Comparison of ENCODE assay signal across 27 cellular contexts in the genomic region with DNA sequence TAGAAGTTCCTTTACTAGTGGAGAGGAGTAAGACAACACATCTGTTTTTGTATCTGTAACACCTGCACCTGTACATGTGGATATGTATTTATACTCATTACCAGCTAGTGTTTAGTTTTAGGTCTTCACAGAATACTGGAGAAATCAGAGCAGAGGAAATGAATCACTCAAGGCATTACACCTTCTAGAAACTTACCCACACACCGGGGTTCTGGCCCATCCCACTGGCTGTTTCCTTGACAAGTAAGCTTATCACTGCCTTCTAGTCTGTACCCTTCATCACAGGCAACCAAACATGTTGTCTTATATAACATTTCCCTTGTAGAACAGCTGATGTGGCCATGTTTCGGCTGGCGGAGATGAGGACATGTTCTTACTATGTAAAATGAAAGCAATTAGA.
DNase-seq lines count a peak whose midpoint lies in the region; ATAC-seq and TF ChIP-seq lines count a peak whose summit lies in the region.
"Had no signal": no experiment of that assay in that cellular context is flagged by ENCODE, and none has a peak within 500 bp of the region (broad histone marks: within the 10 kb centered on the region; RNA-seq: fewer than 3 reads in every experiment).

No MANE protein-coding gene starts in this region.

- no peaks in the 10 kb centered on the region for H3K4me1 ChIP-seq in breast epithelium
- no peaks in the 10 kb centered on the region for H3K4me1 ChIP-seq in right lobe of liver
- H3K4me1 ChIP-seq: A549, HAP-1 had no signal

- H3K36me3 Mint-ChIP-seq in MCF 10A (ENCODE audit: insufficient read depth, unreplicated experiment): peaks cover 12% of the 10 kb centered on the region
- H3K36me3 Mint-ChIP-seq: CD4-positive, alpha-beta memory T cell had no signal

- no peak for ATAC-seq in HG03354 (IDR thresholded peaks at IDR 0.05; ENCODE audit: poor library complexity, severe bottlenecking, unreplicated experiment)
- no peak for ATAC-seq in right lobe of liver
- ATAC-seq: A549 had no signal

- H3K27ac ChIP-seq in breast epithelium (no peak overlapping the region), right lobe of liver (no peak overlapping the region)
- H3K27ac ChIP-seq: A549, PC-9 had no signal

- peak; percentile 16 for DNase-seq in MCF 10A (ENCODE audit: unreplicated experiment)
- DNase-seq in breast epithelium (ENCODE audit: low spot score in 2 of 2): no peak
- peak; percentile 61 for DNase-seq in NCI-H226
- peak; percentile 39 for DNase-seq in choroid plexus epithelial cell (ENCODE audit: low read depth)
- DNase-seq in right lobe of liver: no peak
- no peak for DNase-seq in DMS153 treated with DMSO at 0.1 percent for 48 hours (lab: John Stamatoyannopoulos, UW; ENCODE audit: unreplicated experiment)
- DNase-seq: C1 segment of cervical spinal cord; CD4-positive, alpha-beta memory T cell; COR-L47; EL; GF-D8; GOT3; HFFc6; MG63; NCI-H1048; NCI-H1417; NCI-H1694 treated with DMSO at 0.1 percent for 48 hours; NCI-H2081; NCI-H2171; NCI-H524; NCI-H748 treated with DMSO at 0.1 percent for 48 hours; PC-9; SHP77; T-helper 1 cell had no signal

- TF ChIP-seq CTCF in MCF 10A (IDR thresholded peaks at IDR 0.05; ENCODE audit: unreplicated experiment) (no peak), breast epithelium (IDR thresholded peaks at IDR 0.05) (no peak), choroid plexus epithelial cell (conservative IDR thresholded peaks at IDR 0.05; ENCODE audit: low read depth, low read length) (no peak), right lobe of liver (IDR thresholded peaks at IDR 0.05) (no peak)

- 74% methylated on average over 3 of the region's 3 CpGs for WGBS in right lobe of liver (ENCODE audit: insufficient coverage, low coverage, low lambda C conversion rate, missing lambda C conversion rate)

- H3K27me3 Mint-ChIP-seq in MCF 10A (ENCODE audit: insufficient read depth, unreplicated experiment): no peaks in the 10 kb centered on the region
- H3K27me3 Mint-ChIP-seq: CD4-positive, alpha-beta memory T cell had no signal

- H3K9me3 Mint-ChIP-seq in MCF 10A (ENCODE audit: unreplicated experiment): peaks cover 7% of the 10 kb centered on the region
- H3K9me3 Mint-ChIP-seq: HFFc6 had no signal

- H3K36me3 ChIP-seq in breast epithelium (no peaks in the 10 kb centered on the region), right lobe of liver (no peaks in the 10 kb centered on the region)
- H3K36me3 ChIP-seq: HAP-1 had no signal

- H3K27me3 ChIP-seq in breast epithelium (no peaks in the 10 kb centered on the region), right lobe of liver (no peaks in the 10 kb centered on the region)
- H3K27me3 ChIP-seq: MG63 had no signal

- TF ChIP-seq POLR2A in breast epithelium (IDR thresholded peaks at IDR 0.05) (no peak), right lobe of liver (IDR thresholded peaks at IDR 0.05) (no peak)

- no peak overlapping the region for H3K27ac Mint-ChIP-seq in MCF 10A (ENCODE audit: low read depth, unreplicated experiment)
- H3K27ac Mint-ChIP-seq: CD4-positive, alpha-beta memory T cell; HFFc6 had no signal

- intact Hi-C loops in MCF 10A (cut with micrococcal nuclease) (no loop called here), breast epithelium (cut with DNase I; ENCODE audit: low total_unique reads) (loop anchor here (5.0 kb wide), 1 partner anchor 56 kb away; no protein-coding TSS in a partner anchor), right lobe of liver (cut with DNase I) (no loop called here)

- no peak overlapping the region for H3K4me3 Mint-ChIP-seq in MCF 10A (ENCODE audit: unreplicated experiment)
- H3K4me3 Mint-ChIP-seq: CD4-positive, alpha-beta memory T cell; HFFc6 had no signal

- CTCF ChIA-PET in MCF 10A (lab: Yijun Ruan, JAX): interaction anchor here (1.5 to 1.6 kb wide), 2 partner anchors 9 to 121 kb away, joined by 3 to 6 read pairs; no protein-coding TSS in a partner anchor

- H3K4me1 Mint-ChIP-seq in MCF 10A (ENCODE audit: insufficient read depth, unreplicated experiment): no peaks in the 10 kb centered on the region
- H3K4me1 Mint-ChIP-seq: CD4-positive, alpha-beta memory T cell had no signal

- H3K9me3 ChIP-seq in breast epithelium (no peaks in the 10 kb centered on the region), right lobe of liver (no peaks in the 10 kb centered on the region)
- H3K9me3 ChIP-seq: A549, HAP-1, MG63 had no signal

- POLR2A ChIA-PET in MCF 10A (lab: Yijun Ruan, JAX): no interaction called here

- BruUV-seq in MCF 10A (replicated peaks; lab: Mats Ljungman, UMichigan): no TSS peak

- H3K4me3 ChIP-seq in breast epithelium (no peak overlapping the region), choroid plexus epithelial cell (ENCODE audit: low read depth, low read length) (no peak overlapping the region), right lobe of liver (no peak overlapping the region)
- H3K4me3 ChIP-seq: A549, HAP-1, MG63, PC-9 had no signal

Comparison
In these comparisons a context has a peak if more than half of its experiments do, and no peak if none do; other contexts are left out.
1. DNase-seq: peak in MCF 10A (single experiment), NCI-H226 (single experiment) and choroid plexus epithelial cell (single experiment); none in breast epithelium (0 of 2), right lobe of liver (0 of 3) and DMS153 treated with DMSO at 0.1 percent for 48 hours (single experiment).